Comparison of ENCODE assay signal across 8 cellular contexts in the genomic region with DNA sequence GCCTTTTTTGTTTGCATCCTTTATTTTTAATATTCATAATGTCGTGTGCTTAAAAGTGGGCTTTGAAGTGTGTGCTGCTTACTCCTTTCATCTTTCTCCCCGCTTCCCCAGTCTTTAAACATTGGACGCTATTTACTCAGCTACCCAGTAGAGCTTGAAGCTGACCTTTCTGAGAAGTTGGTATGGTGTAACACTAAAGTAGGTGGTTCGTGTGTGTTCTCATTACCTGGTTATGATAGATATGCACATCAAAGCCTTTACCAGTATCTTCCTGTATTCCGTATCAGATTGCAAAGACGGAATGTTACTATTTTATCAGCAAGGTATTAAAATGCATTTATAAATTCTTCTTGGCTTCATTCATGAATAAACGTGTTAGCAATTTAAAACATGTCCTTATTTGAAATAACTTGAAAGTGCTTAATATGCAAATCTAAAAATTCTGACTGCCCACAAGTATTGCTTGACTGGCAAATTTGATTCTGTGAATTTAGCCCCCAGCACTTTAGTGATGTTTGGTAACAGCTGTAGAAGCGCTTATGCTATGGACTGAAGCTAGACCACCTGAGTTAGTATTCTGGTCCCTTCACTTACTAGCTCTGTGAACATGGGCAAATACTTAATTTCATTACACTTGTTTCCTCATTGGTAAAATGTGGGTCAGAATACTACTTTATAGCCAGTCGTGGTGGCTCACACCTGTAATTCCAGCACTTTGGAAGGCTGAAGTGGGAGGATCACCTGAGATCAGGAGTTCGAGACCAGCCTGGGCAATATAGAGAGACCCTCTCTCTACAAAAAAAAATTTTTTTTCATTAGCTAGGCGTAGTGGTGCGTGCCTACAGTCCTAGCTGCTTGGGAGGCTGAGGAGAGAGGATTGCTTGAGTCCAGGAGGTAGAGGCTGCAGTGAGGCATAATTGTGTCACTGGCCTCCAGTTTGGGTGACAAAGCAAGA. TPM values are rescaled to one million over a fixed set of nuclear protein-coding genes. Genes with fewer than 3 reads are reported as not detected.
DNase-seq lines count a peak whose midpoint lies in the region; ATAC-seq and TF ChIP-seq lines count a peak whose summit lies in the region.

No MANE protein-coding gene starts in this region.

- no TSS peak for BruUV-seq in PC-9 (replicated peaks; lab: Mats Ljungman, UMichigan)

- peak overlapping the region; percentile 91 for H3K4me2 ChIP-seq in PC-9

- H3K4me1 ChIP-seq in PC-9 (replicated peaks; ENCODE audit: insufficient read depth) (peaks cover 24% of the 10 kb centered on the region), esophagus muscularis mucosa (peaks cover 23 to 46% (median 41%) of the 10 kb centered on the region in 4 donors)

- no peak for ATAC-seq in GM18909 (IDR thresholded peaks at IDR 0.05; ENCODE audit: poor library complexity, unreplicated experiment)

- intact Hi-C loops in PC-9 (cut with micrococcal nuclease; ENCODE audit: unreplicated experiment), result loop anchor here (5.0 kb wide), 1 partner anchor 36 kb away; no protein-coding TSS in a partner anchor
- intact Hi-C loops in esophagus muscularis mucosa (cut with DNase I), result no loop called here

- no peak for TF ChIP-seq CTCF in PC-9 (conservative IDR thresholded peaks at IDR 0.05)
- no peak for TF ChIP-seq CTCF in esophagus muscularis mucosa (IDR thresholded peaks at IDR 0.05)

- TF ChIP-seq EP300 in esophagus muscularis mucosa (IDR thresholded peaks at IDR 0.05), result no peak

- peaks cover 16% of the 10 kb centered on the region for H3F3A ChIP-seq in PC-9 (ENCODE audit: insufficient read depth, low read depth)

- 69% methylated on average over 12 of the region's 12 CpGs for WGBS in esophagus muscularis mucosa

- TF ChIP-seq POLR2A in esophagus muscularis mucosa (IDR thresholded peaks at IDR 0.05; ENCODE audit: low read depth), result no peak

- no peaks in the 10 kb centered on the region for H4K20me1 ChIP-seq in PC-9 (ENCODE audit: insufficient read depth)

- POLR2A ChIA-PET in PC-9 (lab: Charles Lee; ENCODE audit: unreplicated experiment), result no interaction called here

- CTCF ChIA-PET in PC-9 (lab: Charles Lee), result no interaction called here

- H3K36me3 ChIP-seq in PC-9 (ENCODE audit: low read depth) (no peaks in the 10 kb centered on the region), esophagus muscularis mucosa (peaks cover 0 to 5% (median 0%) of the 10 kb centered on the region in 4 donors)

- H3K79me2 ChIP-seq in PC-9 (ENCODE audit: low read depth), result peaks cover 24% of the 10 kb centered on the region

- H3K9me3 ChIP-seq in PC-9 (ENCODE audit: insufficient read depth, low read depth) (no peaks in the 10 kb centered on the region), esophagus muscularis mucosa (no peaks in the 10 kb centered on the region)

- H3K27ac ChIP-seq in PC-9, result no peak overlapping the region
- peak overlapping the region; percentile 92 to 99 (median 96) for H3K27ac ChIP-seq in esophagus muscularis mucosa (replicated peaks in 1 of 4)

- DNase-seq in PC-9 (no peak), esophagus muscularis mucosa (ENCODE audit: extremely low spot score) (no peak), renal cortical epithelial cell (ENCODE audit: low read depth) (peak; percentile 65), NCI-H2227 treated with DMSO at 0.1 percent for 48 hours (lab: John Stamatoyannopoulos, UW) (no peak), putamen (ENCODE audit: low spot score) (no peak), medulla oblongata (ENCODE audit: extremely low spot score) (no peak)

- peak overlapping the region; percentile 76 for H3K4me3 ChIP-seq in GM08714 (ENCODE audit: low read length)
- peak overlapping the region; percentile 92 for H3K4me3 ChIP-seq in PC-9
- peak overlapping the region; percentile 76 to 95 (median 86) for H3K4me3 ChIP-seq in esophagus muscularis mucosa

- H3K27me3 ChIP-seq in PC-9 (ENCODE audit: insufficient read depth, low read depth) (no peaks in the 10 kb centered on the region), esophagus muscularis mucosa (no peaks in the 10 kb centered on the region)

- H3K9me2 ChIP-seq in PC-9 (ENCODE audit: insufficient read depth), result no peaks in the 10 kb centered on the region

- 0 out of 2 replicates have a peak overlapping the region, but pooled peaks have one; percentile 96 for H2AFZ ChIP-seq in PC-9

RNA-seq across cellular contexts. Expression of a gene that starts 1.7 kb away (rescaled TPM):
- total RNA-seq in PC-9 (2021) (25.2 and 30.1 TPM in 2 replicates), esophagus muscularis mucosa (10 to 100 TPM; 51.0 to 94.3 (median 70.0) TPM), renal cortical epithelial cell (22.2 and 76.9 TPM in 2 replicates)

RNA-seq across cellular contexts. Expression of a gene that starts 17.9 kb away (rescaled TPM):
- total RNA-seq in PC-9 (2021) (not detected in 2 replicates), esophagus muscularis mucosa (under 1 TPM in 2 of 4 donors, not detected in 2; 0.11 to 0.17 TPM), renal cortical epithelial cell (under 0.01 TPM in 1 of 2 replicates, not detected in the other)

RNA-seq across cellular contexts. Expression of a gene that starts 51.8 kb away (rescaled TPM):
- total RNA-seq in PC-9 (2021) (13.3 and 19.1 TPM in 2 replicates), esophagus muscularis mucosa (1 to 10 TPM; 7.1 to 8.7 (median 7.3) TPM), renal cortical epithelial cell (19.6 and 29.0 TPM in 2 replicates)
